Comparison of ENCODE assay signal across 19 cellular contexts in the genomic region with DNA sequence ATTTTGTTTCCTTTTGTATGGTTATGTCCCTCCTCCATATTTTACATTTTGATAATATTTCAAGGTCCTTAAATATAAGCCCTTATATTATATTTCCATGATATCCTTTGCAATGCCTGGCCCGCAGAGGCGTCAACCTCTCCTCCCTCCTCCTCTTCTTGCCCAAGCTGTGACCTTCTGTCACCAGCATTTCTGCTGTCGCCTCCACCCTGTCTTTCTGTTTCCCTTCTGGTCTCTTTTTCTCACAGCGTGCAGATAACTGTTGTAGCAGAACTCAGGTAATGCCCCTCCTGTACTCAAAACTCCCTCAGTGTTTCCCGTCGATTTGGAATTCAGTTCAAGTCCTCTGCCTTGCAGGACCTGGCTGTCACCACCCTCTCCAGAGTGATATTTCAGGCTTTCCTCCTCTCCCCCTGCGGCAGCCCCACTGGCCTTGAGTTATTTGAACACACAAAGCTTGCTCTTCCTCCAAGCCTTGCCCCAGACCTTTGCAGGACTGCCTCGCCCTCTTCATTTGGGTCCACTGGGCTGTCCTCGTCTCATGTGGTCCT.
"Had no signal": no experiment of that assay in that cellular context is flagged by ENCODE, and none has a peak within 500 bp of the region (broad histone marks: within the 10 kb centered on the region; RNA-seq: fewer than 3 reads in every experiment).

No MANE protein-coding gene starts in this region.

- H3K27ac ChIP-seq: SJCRH30 had no signal

- DNase-seq: IMR-90, Karpas-422, KG1, MG63, NCI-H1092, NCI-H1105 treated with DMSO at 0.1 percent for 48 hours, NCI-H1417 treated with DMSO at 0.1 percent for 48 hours, NCI-H187, NCI-H2029, NCI-H2081 treated with DMSO at 0.1 percent for 48 hours, NCI-H2227 treated with DMSO at 0.1 percent for 48 hours, NCI-H524, NCI-H526 treated with DMSO at 0.1 percent for 48 hours, NCI-H748 treated with DMSO at 0.1 percent for 48 hours, RPMI8226, SHP77 treated with DMSO at 0.1 percent for 48 hours, SJCRH30 had no signal

- ATAC-seq: HepG2, SK-N-SH treated with all-trans-retinoic acid at 6 μM for 48 hours had no signal

- H3K36me3 ChIP-seq: MG63, SJCRH30 had no signal

- H3K4me1 ChIP-seq: SJCRH30 had no signal

- H3K4me3 ChIP-seq: MG63, SJCRH30 had no signal

- H3K27me3 ChIP-seq: MG63, SJCRH30 had no signal

- H3K9me3 ChIP-seq: MG63, SJCRH30 had no signal
